18 cellular contexts compared by ENCODE assay signal in the genomic region with DNA sequence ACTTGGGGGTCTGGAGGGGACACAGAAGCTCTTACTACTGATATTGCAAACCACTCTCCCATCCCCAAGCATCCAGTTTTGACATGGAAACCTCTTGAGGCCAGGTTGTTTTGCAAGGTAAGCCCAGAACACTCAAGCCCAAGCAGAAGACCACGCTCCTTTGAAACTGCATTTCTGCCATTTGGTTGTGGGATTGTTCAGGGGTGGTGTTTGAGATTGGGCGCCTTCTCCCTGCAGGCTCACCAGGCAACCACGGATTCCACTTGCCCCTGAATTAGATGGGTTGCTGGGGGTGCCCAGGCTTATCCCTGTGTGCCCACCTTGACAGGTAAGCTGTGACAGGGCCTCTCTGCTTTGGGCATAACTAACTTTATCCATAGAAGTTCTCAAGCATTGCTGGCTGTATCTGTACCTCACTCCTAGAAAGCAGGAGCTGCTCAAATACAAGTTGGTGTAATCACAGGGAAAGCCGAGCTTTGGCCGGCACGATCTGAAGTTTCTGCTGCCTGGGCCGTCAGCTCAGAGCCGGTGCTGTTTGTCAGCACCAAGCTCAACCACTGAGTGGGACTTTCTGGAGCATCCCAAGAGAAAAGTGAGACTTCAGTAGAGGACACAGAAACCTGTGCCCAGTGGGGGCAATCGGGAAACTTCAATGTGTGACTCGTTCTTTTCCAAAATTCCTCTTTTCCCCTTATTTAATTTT.
"Had no signal": no experiment of that assay in that cellular context is flagged by ENCODE, and none has a peak within 500 bp of the region (broad histone marks: within the 10 kb centered on the region; RNA-seq: fewer than 3 reads in every experiment).

No MANE protein-coding gene starts in this region.

- H3K36me3 Mint-ChIP-seq: activated naive CD4-positive, alpha-beta T cell treated with anti-CD3 and anti-CD28 coated beads, Interleukin-2, amount 50 U/mL, for 24 hours; mesothelial cell of epicardium; stimulated activated effector memory CD8-positive, alpha-beta T cell treated with anti-CD3 and anti-CD28 coated beads, Interleukin-12 subunit alpha, Interleukin-12 subunit beta, amount 100 ng/mL, for 72 hours; T-cell had no signal

- H3K4me3 Mint-ChIP-seq: activated B cell treated with CpG ODN at 0.5 μM for 24 hours; activated CD8-positive, alpha-beta T cell treated with anti-CD3 and anti-CD28 coated beads, Interleukin-2, amount 10 ng/mL, durations not matched to agents 7 days and 5 days; activated naive CD4-positive, alpha-beta T cell treated with anti-CD3 and anti-CD28 coated beads, Interleukin-2, amount 50 U/mL, for 24 hours; mesothelial cell of epicardium; stimulated activated effector memory CD8-positive, alpha-beta T cell treated with anti-CD3 and anti-CD28 coated beads, Interleukin-12 subunit alpha, Interleukin-12 subunit beta, amount 100 ng/mL, for 72 hours; T-cell had no signal

- H3K36me3 ChIP-seq: cardiac muscle cell, ovary had no signal

- H3K27me3 ChIP-seq: ovary had no signal

- H3K27ac Mint-ChIP-seq: activated B cell treated with CpG ODN at 0.5 μM for 24 hours; activated CD8-positive, alpha-beta T cell treated with anti-CD3 and anti-CD28 coated beads, Interleukin-2, amount 10 ng/mL, durations not matched to agents 7 days and 5 days; activated naive CD4-positive, alpha-beta T cell treated with anti-CD3 and anti-CD28 coated beads, Interleukin-2, amount 50 U/mL, for 24 hours; mesothelial cell of epicardium; stimulated activated effector memory CD8-positive, alpha-beta T cell treated with anti-CD3 and anti-CD28 coated beads, Interleukin-12 subunit alpha, Interleukin-12 subunit beta, amount 100 ng/mL, for 72 hours; T-cell had no signal

- H3K27me3 Mint-ChIP-seq: activated naive CD4-positive, alpha-beta T cell treated with anti-CD3 and anti-CD28 coated beads, Interleukin-2, amount 50 U/mL, for 24 hours had no signal

- H3K4me1 Mint-ChIP-seq: mesothelial cell of epicardium; stimulated activated effector memory CD8-positive, alpha-beta T cell treated with anti-CD3 and anti-CD28 coated beads, Interleukin-12 subunit alpha, Interleukin-12 subunit beta, amount 100 ng/mL, for 72 hours had no signal

- H3K9me3 Mint-ChIP-seq: activated naive CD4-positive, alpha-beta T cell treated with anti-CD3 and anti-CD28 coated beads, Interleukin-2, amount 50 U/mL, for 24 hours; stimulated activated effector memory CD8-positive, alpha-beta T cell treated with anti-CD3 and anti-CD28 coated beads, Interleukin-12 subunit alpha, Interleukin-12 subunit beta, amount 100 ng/mL, for 72 hours had no signal

- H3K4me1 ChIP-seq: psoas muscle had no signal

- H3K9me3 ChIP-seq: ovary, psoas muscle had no signal

- DNase-seq: activated B cell treated with CpG ODN at 0.5 μM for 24 hours; activated CD4-positive, alpha-beta T cell treated with anti-CD3 and anti-CD28 coated beads for 48 hours; activated CD8-positive, alpha-beta T cell treated with anti-CD3 and anti-CD28 coated beads, Interleukin-2, amount 10 ng/mL, durations not matched to agents 7 days and 5 days; activated gamma-delta T cell; left colon; ovary; psoas muscle; right cardiac atrium; SHP77 treated with DMSO at 0.1 percent for 48 hours; stimulated activated CD4-positive, alpha-beta T cell treated with anti-CD3 and anti-CD28 coated beads, Interleukin-2, amount 100 ng/mL, for 48 hours; T-cell had no signal

- H3K4me3 ChIP-seq: cardiac muscle cell, lung, ovary, psoas muscle, skin epidermis had no signal

- H3K27ac ChIP-seq: cardiac muscle cell, ovary, psoas muscle, skin epidermis had no signal

- ATAC-seq: activated CD8-positive, alpha-beta T cell treated with anti-CD3 and anti-CD28 coated beads, Interleukin-2, amount 10 ng/mL, durations not matched to agents 7 days and 5 days; left colon; psoas muscle; right cardiac atrium; SK-N-SH treated with all-trans-retinoic acid at 6 μM for 48 hours; stimulated activated effector memory CD8-positive, alpha-beta T cell treated with anti-CD3 and anti-CD28 coated beads, Interleukin-12 subunit alpha, Interleukin-12 subunit beta, amount 100 ng/mL, for 72 hours; T-cell had no signal
